14 cellular contexts compared by ENCODE assay signal in genomic region chr6:129590408-129591022, GRCh38.
DNase-seq lines count a peak whose midpoint lies in the region; ATAC-seq and TF ChIP-seq lines count a peak whose summit lies in the region.
"Had no signal": no experiment of that assay in that cellular context is flagged by ENCODE, and none has a peak within 500 bp of the region (broad histone marks: within the 10 kb centered on the region; RNA-seq: fewer than 3 reads in every experiment).

No MANE protein-coding gene starts in this region.

- TF ChIP-seq EP300 in ovary (IDR thresholded peaks at IDR 0.05), result no peak

- H3K4me3 ChIP-seq in AG09309 (ENCODE audit: control insufficient read depth, low read depth, low read length), result no peak overlapping the region
- H3K4me3 ChIP-seq in brain microvascular endothelial cell (ENCODE audit: low read depth, low read length), result no peak overlapping the region
- H3K4me3 ChIP-seq in ovary, result no peak overlapping the region
- H3K4me3 ChIP-seq: SK-N-MC, spleen had no signal

- intact Hi-C loops in ovary (cut with DNase I), result loop anchor here in 1 of 4 donors (10.0 kb wide), 1 partner anchor 424 kb away; the partner anchor contains the start of gene L3MBTL3

- in situ Hi-C loops in brain microvascular endothelial cell (cut with HindIII; ENCODE audit: low pct_ligation_motif_present, low sequenced_read_pairs), result no loop called here

- H3K36me3 ChIP-seq in brain microvascular endothelial cell (replicated peaks) (peaks cover 10% of the 10 kb centered on the region), ovary (no peaks in the 10 kb centered on the region)
- H3K36me3 ChIP-seq: BE2C had no signal

- H3K27ac ChIP-seq in brain microvascular endothelial cell, result peak overlapping the region; percentile 42
- no peak overlapping the region for H3K27ac ChIP-seq in ovary
- H3K27ac ChIP-seq: SK-N-MC, spleen had no signal

- TF ChIP-seq CTCF in AG09309 (IDR thresholded peaks at IDR 0.05; ENCODE audit: control insufficient read depth, insufficient read depth, low read depth, low read length, missing control alignments) (no peak), brain microvascular endothelial cell (IDR thresholded peaks at IDR 0.05; ENCODE audit: low read depth, low read length, missing control alignments) (no peak), ovary (IDR thresholded peaks at IDR 0.05) (no peak)

- ATAC-seq in HG02840 (IDR thresholded peaks at IDR 0.05; ENCODE audit: low FRiP score, unreplicated experiment), result no peak

- WGBS in ovary, 3 donors, result 92 to 95% (median 93%) methylated on average over 4 of the region's 4 CpGs

- H3K9me3 ChIP-seq in ovary, result no peaks in the 10 kb centered on the region
- H3K9me3 ChIP-seq: BE2C, spleen had no signal

- DNase-seq in AG09309 (ENCODE audit: low read depth), result peak; percentile 85
- DNase-seq in HPDE6-E6E7 (ENCODE audit: extremely low spot score), result peak; percentile 26
- peak; percentile 87 for DNase-seq in brain microvascular endothelial cell
- DNase-seq in hepatic stellate cell (ENCODE audit: low spot score), result peak; percentile 25
- no peak for DNase-seq in NOMO-1 treated with dmso at 0.1 percent for 144 hours (lab: John Stamatoyannopoulos, UW; ENCODE audit: unreplicated experiment)
- no peak for DNase-seq in ovary
- DNase-seq in NCI-H1048 (lab: John Stamatoyannopoulos, UW), result no peak
- DNase-seq: activated CD4-positive, alpha-beta memory T cell treated with anti-CD3 and anti-CD28 coated beads for 36 hours; BE2C; immature natural killer cell; NCI-H1105; spleen had no signal

- no peaks in the 10 kb centered on the region for H3K27me3 ChIP-seq in brain microvascular endothelial cell (replicated peaks)
- H3K27me3 ChIP-seq in ovary, result no peaks in the 10 kb centered on the region
- H3K27me3 ChIP-seq: BE2C, spleen had no signal

- H3K4me1 ChIP-seq in ovary (ENCODE audit: insufficient read depth), result no peaks in the 10 kb centered on the region
- H3K4me1 ChIP-seq: BE2C, spleen had no signal

- TF ChIP-seq POLR2A in ovary (IDR thresholded peaks at IDR 0.05), result no peak

Comparison
In these comparisons a context has a peak if more than half of its experiments do, and no peak if none do; other contexts are left out.
1. DNase-seq: peak in AG09309 (single experiment), HPDE6-E6E7 (single experiment), brain microvascular endothelial cell (single experiment) and hepatic stellate cell (single experiment); none in NOMO-1 treated with dmso at 0.1 percent for 144 hours (single experiment), ovary (0 of 5) and NCI-H1048 (single experiment).